Comparison of ENCODE assay signal across 12 cellular contexts in genomic region chr4:34939073-34939472, GRCh38.
"Had no signal": no experiment of that assay in that cellular context is flagged by ENCODE, and none has a peak within 500 bp of the region (broad histone marks: within the 10 kb centered on the region; RNA-seq: fewer than 3 reads in every experiment).

No MANE protein-coding gene starts in this region.

- H3K27ac Mint-ChIP-seq: naive thymus-derived CD8-positive, alpha-beta T cell; type B pancreatic cell had no signal

- DNase-seq: cortex of kidney; foreskin keratinocyte; kidney glomerular epithelial cell; sigmoid colon; stimulated activated CD4-positive, alpha-beta T cell treated with anti-CD3 and anti-CD28 coated beads, Interleukin-2, amount 100 ng/mL, for 24 hours; stimulated activated CD4-positive, alpha-beta T cell treated with anti-CD3 and anti-CD28 coated beads, Interleukin-4, amount 100 ng/mL, for 4 hours; stimulated activated naive CD4-positive, alpha-beta T cell treated with Interleukin-2 at 50 U/mL for 16 hours had no signal

- H3K9me3 Mint-ChIP-seq: type B pancreatic cell had no signal

- ATAC-seq: foreskin keratinocyte; mucosa of descending colon; naive thymus-derived CD8-positive, alpha-beta T cell had no signal

- H3K4me3 Mint-ChIP-seq: naive thymus-derived CD8-positive, alpha-beta T cell; type B pancreatic cell had no signal

- H3K27ac ChIP-seq: foreskin keratinocyte, right atrium auricular region, sigmoid colon, skin epidermis had no signal

- H3K9me3 ChIP-seq: right atrium auricular region, sigmoid colon had no signal

- H3K4me1 ChIP-seq: right atrium auricular region, sigmoid colon had no signal

- H3K4me1 Mint-ChIP-seq: naive thymus-derived CD8-positive, alpha-beta T cell had no signal

- H3K27me3 Mint-ChIP-seq: naive thymus-derived CD8-positive, alpha-beta T cell; type B pancreatic cell had no signal

- H3K27me3 ChIP-seq: foreskin keratinocyte, right atrium auricular region, sigmoid colon had no signal

- H3K36me3 ChIP-seq: right atrium auricular region, sigmoid colon had no signal

- H3K36me3 Mint-ChIP-seq: naive thymus-derived CD8-positive, alpha-beta T cell; type B pancreatic cell had no signal

- H3K4me3 ChIP-seq: mucosa of descending colon, right atrium auricular region, sigmoid colon, skin epidermis had no signal
